ENCODE assay signal across 9 cellular contexts in genomic region chr10:73865107-73865458, GRCh38. TPM values are rescaled to one million over a fixed set of nuclear protein-coding genes. Genes with fewer than 3 reads are reported as not detected.
A peak's percentile ranks its signal among the peaks of the same experiment; 100 is the strongest.
DNase-seq lines count a peak whose midpoint lies in the region; ATAC-seq and TF ChIP-seq lines count a peak whose summit lies in the region.
"Had no signal": no experiment of that assay in that cellular context is flagged by ENCODE, and none has a peak within 500 bp of the region (broad histone marks: within the 10 kb centered on the region; RNA-seq: fewer than 3 reads in every experiment).

No MANE protein-coding gene starts in this region.

- H3K27me3 Mint-ChIP-seq in activated CD4-positive, alpha-beta T cell treated with anti-CD3 and anti-CD28 coated beads, Interleukin-2, amount 10 ng/mL, durations not matched to agents 7 days and 5 days, result no peaks in the 10 kb centered on the region
- H3K27me3 Mint-ChIP-seq in endothelial cell (ENCODE audit: unreplicated experiment), result peaks cover 13% of the 10 kb centered on the region
- no peaks in the 10 kb centered on the region for H3K27me3 Mint-ChIP-seq in stimulated activated naive CD8-positive, alpha-beta T cell treated with anti-CD3 and anti-CD28 coated beads, Interleukin-15, amount 100 ng/mL, for 72 hours

- no peaks in the 10 kb centered on the region for H3K27me3 ChIP-seq in SJCRH30

- peak overlapping the region; percentile 96 for H3K27ac Mint-ChIP-seq in activated CD4-positive, alpha-beta T cell treated with anti-CD3 and anti-CD28 coated beads, Interleukin-2, amount 10 ng/mL, durations not matched to agents 7 days and 5 days
- peak overlapping the region; percentile 72 for H3K27ac Mint-ChIP-seq in endothelial cell (ENCODE audit: unreplicated experiment)
- peak overlapping the region; percentile 57 to 98 for H3K27ac Mint-ChIP-seq in stimulated activated naive CD8-positive, alpha-beta T cell treated with anti-CD3 and anti-CD28 coated beads, Interleukin-15, amount 100 ng/mL, for 72 hours

- peak overlapping the region; percentile 76 for H3K4me3 Mint-ChIP-seq in activated CD4-positive, alpha-beta T cell treated with anti-CD3 and anti-CD28 coated beads, Interleukin-2, amount 10 ng/mL, durations not matched to agents 7 days and 5 days
- H3K4me3 Mint-ChIP-seq in endothelial cell (ENCODE audit: unreplicated experiment), result no peak overlapping the region
- peak overlapping the region; percentile 85 to 87 for H3K4me3 Mint-ChIP-seq in stimulated activated naive CD8-positive, alpha-beta T cell treated with anti-CD3 and anti-CD28 coated beads, Interleukin-15, amount 100 ng/mL, for 72 hours

- no peak for TF ChIP-seq CTCF in endothelial cell (IDR thresholded peaks at IDR 0.05; ENCODE audit: unreplicated experiment)

- POLR2A ChIA-PET in activated CD4-positive, alpha-beta T cell treated with anti-CD3 and anti-CD28 coated beads, Interleukin-2, amount 10 ng/mL, durations not matched to agents 7 days and 5 days (lab: Charles Lee), result no interaction called here

- H3K9me3 ChIP-seq in SJCRH30 (replicated peaks), result no peaks in the 10 kb centered on the region
- H3K9me3 ChIP-seq: A549 had no signal

- peak overlapping the region; percentile 24; the same call in 1 of the 2 replicates for H3K27ac ChIP-seq in SJCRH30
- no peak overlapping the region for H3K27ac ChIP-seq in caudate nucleus (ENCODE audit: low read depth, low read length)
- H3K27ac ChIP-seq: A549 had no signal

- H3K9me3 Mint-ChIP-seq in activated CD4-positive, alpha-beta T cell treated with anti-CD3 and anti-CD28 coated beads, Interleukin-2, amount 10 ng/mL, durations not matched to agents 7 days and 5 days, result no peaks in the 10 kb centered on the region
- no peaks in the 10 kb centered on the region for H3K9me3 Mint-ChIP-seq in endothelial cell (ENCODE audit: unreplicated experiment)
- H3K9me3 Mint-ChIP-seq in stimulated activated naive CD8-positive, alpha-beta T cell treated with anti-CD3 and anti-CD28 coated beads, Interleukin-15, amount 100 ng/mL, for 72 hours, result no peaks in the 10 kb centered on the region

- peaks cover 12% of the 10 kb centered on the region; the same call in 1 of the 2 replicates for H3K36me3 ChIP-seq in SJCRH30

- no peak overlapping the region for H3K4me3 ChIP-seq in SJCRH30
- H3K4me3 ChIP-seq: A549 had no signal

- H3K4me1 ChIP-seq in SJCRH30, result peaks cover 13% of the 10 kb centered on the region
- H3K4me1 ChIP-seq: A549 had no signal

- peaks cover 89% of the 10 kb centered on the region for H3K4me1 Mint-ChIP-seq in activated CD4-positive, alpha-beta T cell treated with anti-CD3 and anti-CD28 coated beads, Interleukin-2, amount 10 ng/mL, durations not matched to agents 7 days and 5 days
- H3K4me1 Mint-ChIP-seq in endothelial cell (ENCODE audit: unreplicated experiment), result peaks cover 54% of the 10 kb centered on the region
- peaks cover 84% of the 10 kb centered on the region for H3K4me1 Mint-ChIP-seq in stimulated activated naive CD8-positive, alpha-beta T cell treated with anti-CD3 and anti-CD28 coated beads, Interleukin-15, amount 100 ng/mL, for 72 hours

- DNase-seq in activated CD4-positive, alpha-beta T cell treated with anti-CD3 and anti-CD28 coated beads, Interleukin-2, amount 10 ng/mL, durations not matched to agents 7 days and 5 days, result no peak
- no peak for DNase-seq in activated CD4-positive, alpha-beta T cell treated with anti-CD3 and anti-CD28 coated beads, Interleukin-2, amount 50 U/mL, for 1 hour
- DNase-seq in SJCRH30 (no peak), endothelial cell (ENCODE audit: low spot score) (no peak), caudate nucleus (lab: John Stamatoyannopoulos, UW) (no peak), NCI-H2171 treated with DMSO at 0.1 percent for 48 hours (lab: John Stamatoyannopoulos, UW) (no peak)
- no peak for DNase-seq in stimulated activated naive CD8-positive, alpha-beta T cell treated with anti-CD3 and anti-CD28 coated beads, Interleukin-15, amount 100 ng/mL, for 72 hours
- no peak for DNase-seq in effector CD4-positive, alpha-beta T cell

- CTCF ChIA-PET in activated CD4-positive, alpha-beta T cell treated with anti-CD3 and anti-CD28 coated beads, Interleukin-2, amount 10 ng/mL, durations not matched to agents 7 days and 5 days (lab: Charles Lee), result interaction anchor here (0.7 to 8.4 kb wide), 8 partner anchors 9 to 128 kb away, joined by 3 to 74 read pairs (median 4); no protein-coding TSS in a partner anchor

- peaks cover 60% of the 10 kb centered on the region for H3K36me3 Mint-ChIP-seq in activated CD4-positive, alpha-beta T cell treated with anti-CD3 and anti-CD28 coated beads, Interleukin-2, amount 10 ng/mL, durations not matched to agents 7 days and 5 days (ENCODE audit: low read depth)
- peaks cover 19% of the 10 kb centered on the region for H3K36me3 Mint-ChIP-seq in endothelial cell (ENCODE audit: low read depth, unreplicated experiment)

- no peak for ATAC-seq in stimulated activated naive CD8-positive, alpha-beta T cell treated with anti-CD3 and anti-CD28 coated beads, Interleukin-15, amount 100 ng/mL, for 72 hours
- ATAC-seq: A549 had no signal

RNA-seq across cellular contexts. Expression of gene CAMK2G, which starts 9.3 kb away (rescaled TPM):
- total RNA-seq in activated CD4-positive, alpha-beta T cell treated with anti-CD3 and anti-CD28 coated beads, Interleukin-2, amount 10 ng/mL, durations not matched to agents 7 days and 5 days, result 10 to 100 TPM; 54.4 to 55.8 TPM
- 25.2 and 30.2 TPM in 2 replicates for total RNA-seq in SJCRH30 (2014; rRNA removed; shearing (Covaris generic))
- total RNA-seq in endothelial cell (ENCODE audit: unreplicated experiment), result 27.7 TPM

RNA-seq across cellular contexts. Expression of gene PLAU, which starts 45.8 kb away (rescaled TPM):
- total RNA-seq in activated CD4-positive, alpha-beta T cell treated with anti-CD3 and anti-CD28 coated beads, Interleukin-2, amount 10 ng/mL, durations not matched to agents 7 days and 5 days, result under 1 TPM; 0.89 to 0.96 TPM
- total RNA-seq in SJCRH30 (2014; rRNA removed; shearing (Covaris generic)), result 58.5 and 64.8 TPM in 2 replicates
- 19.5 TPM for total RNA-seq in endothelial cell (ENCODE audit: unreplicated experiment)

RNA-seq across cellular contexts. Expression of gene NDST2, which starts 53.7 kb away (rescaled TPM):
- 10 to 100 TPM; 53.0 to 61.8 TPM for total RNA-seq in activated CD4-positive, alpha-beta T cell treated with anti-CD3 and anti-CD28 coated beads, Interleukin-2, amount 10 ng/mL, durations not matched to agents 7 days and 5 days
- total RNA-seq in SJCRH30 (2014; rRNA removed; shearing (Covaris generic)), result 19.6 and 24.5 TPM in 2 replicates
- 32.8 TPM for total RNA-seq in endothelial cell (ENCODE audit: unreplicated experiment)

Comparison
In these comparisons a context has a peak if more than half of its experiments do, and no peak if none do; other contexts are left out.
1. RNA of gene PLAU, which starts 45.8 kb away (total RNA-seq): 58.5 to 64.8 TPM in SJCRH30 and 19.5 TPM in endothelial cell (single experiment); 0.89 to 0.96 TPM in activated CD4-positive, alpha-beta T cell treated with anti-CD3 and anti-CD28 coated beads, Interleukin-2, amount 10 ng/mL, durations not matched to agents 7 days and 5 days; every median in the first group is over 10 times any median in the second.
2. Peak in every context shown above with its lines, with median percentiles within 50 percentile points of each other: H3K27ac Mint-ChIP-seq.